14 cellular contexts compared by ENCODE assay signal in the genomic region with DNA sequence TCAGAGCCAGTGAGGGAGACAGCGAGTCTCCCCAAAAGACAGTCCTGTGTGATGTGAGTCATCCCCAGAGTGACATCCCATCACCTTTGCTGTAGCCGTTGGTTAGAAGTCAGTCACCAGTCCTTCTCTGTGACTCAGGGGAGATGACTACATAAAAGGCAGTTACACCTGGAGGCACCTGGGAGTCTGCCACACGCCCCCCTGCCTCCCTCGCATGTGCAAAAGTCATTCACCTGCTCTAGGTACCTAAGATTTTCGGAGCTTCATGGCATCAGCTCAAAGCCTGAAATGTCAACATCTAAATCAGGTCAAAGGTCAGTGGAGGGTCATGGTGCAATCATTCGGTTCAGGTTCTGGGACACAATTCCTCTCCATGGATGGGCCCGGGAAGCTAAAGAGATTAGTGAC. TPM values are rescaled to one million over a fixed set of nuclear protein-coding genes. Genes with fewer than 3 reads are reported as not detected.
DNase-seq lines count a peak whose midpoint lies in the region; ATAC-seq and TF ChIP-seq lines count a peak whose summit lies in the region.
"Had no signal": no experiment of that assay in that cellular context is flagged by ENCODE, and none has a peak within 500 bp of the region (broad histone marks: within the 10 kb centered on the region; RNA-seq: fewer than 3 reads in every experiment).

No MANE protein-coding gene starts in this region.

- intact Hi-C loops in activated CD8-positive, alpha-beta T cell treated with anti-CD3 and anti-CD28 coated beads for 36 hours (cut with micrococcal nuclease), result no loop called here

- no peak for TF ChIP-seq CTCF in activated CD8-positive, alpha-beta T cell treated with anti-CD3 and anti-CD28 coated beads for 36 hours (IDR thresholded peaks at IDR 0.05)

- H3K4me3 Mint-ChIP-seq in activated CD8-positive, alpha-beta T cell treated with anti-CD3 and anti-CD28 coated beads for 36 hours, result no peak overlapping the region
- H3K4me3 Mint-ChIP-seq in immature natural killer cell, result peak overlapping the region in 4 of 5 donors; percentile 79 to 89 (median 82)
- H3K4me3 Mint-ChIP-seq in stimulated activated naive CD8-positive, alpha-beta T cell treated with anti-CD3 and anti-CD28 coated beads, Interleukin-15, Interleukin-2, amounts not matched to agents 100 ng/mL and 50 ng/mL, for 24 hours, result peak overlapping the region; percentile 69

- H3K27ac Mint-ChIP-seq in activated CD8-positive, alpha-beta T cell treated with anti-CD3 and anti-CD28 coated beads for 36 hours, result no peak overlapping the region
- H3K27ac Mint-ChIP-seq in immature natural killer cell, result peak overlapping the region; percentile 89 to 94 (median 93)
- no peak overlapping the region for H3K27ac Mint-ChIP-seq in stimulated activated naive CD8-positive, alpha-beta T cell treated with anti-CD3 and anti-CD28 coated beads, Interleukin-15, Interleukin-2, amounts not matched to agents 100 ng/mL and 50 ng/mL, for 24 hours

- DNase-seq in activated T-cell treated with anti-CD3 and anti-CD28 coated beads for 4 hours (peak; percentile 43), immature natural killer cell (no peak), A172 (ENCODE audit: low spot score) (no peak), EL (no peak), globus pallidus (ENCODE audit: low spot score) (no peak)
- no peak for DNase-seq in activated T-cell treated with anti-CD3 and anti-CD28 coated beads, Interleukin-2, amount 50 U/mL, for 1 hour
- peak; percentile 65 for DNase-seq in activated CD8-positive, alpha-beta T cell treated with anti-CD3 and anti-CD28 coated beads for 36 hours
- DNase-seq: NCI-H1694 treated with DMSO at 0.1 percent for 48 hours, psoas muscle, transverse colon had no signal

- peaks cover 35% of the 10 kb centered on the region for H3K4me1 Mint-ChIP-seq in activated CD8-positive, alpha-beta T cell treated with anti-CD3 and anti-CD28 coated beads for 36 hours (ENCODE audit: low read depth)
- peaks cover 47 to 48% of the 10 kb centered on the region in 2 donors for H3K4me1 Mint-ChIP-seq in immature natural killer cell
- peaks cover 55% of the 10 kb centered on the region for H3K4me1 Mint-ChIP-seq in stimulated activated naive CD8-positive, alpha-beta T cell treated with anti-CD3 and anti-CD28 coated beads, Interleukin-15, Interleukin-2, amounts not matched to agents 100 ng/mL and 50 ng/mL, for 24 hours (ENCODE audit: low read depth)

- H3K27me3 Mint-ChIP-seq in activated CD8-positive, alpha-beta T cell treated with anti-CD3 and anti-CD28 coated beads for 36 hours, result peaks cover 9% of the 10 kb centered on the region
- H3K27me3 Mint-ChIP-seq in immature natural killer cell (ENCODE audit: low read depth in 3 of 3), result peaks cover 15 to 18% (median 17%) of the 10 kb centered on the region in 3 donors
- peaks cover 20% of the 10 kb centered on the region for H3K27me3 Mint-ChIP-seq in stimulated activated naive CD8-positive, alpha-beta T cell treated with anti-CD3 and anti-CD28 coated beads, Interleukin-15, Interleukin-2, amounts not matched to agents 100 ng/mL and 50 ng/mL, for 24 hours

- CTCF ChIA-PET in activated CD8-positive, alpha-beta T cell treated with anti-CD3 and anti-CD28 coated beads for 36 hours (lab: Charles Lee), result interaction anchor here (2.4 kb wide), 1 partner anchor 18 kb away, joined by 8 read pairs; no protein-coding TSS in a partner anchor

- peaks cover 6% of the 10 kb centered on the region for H3K9me3 Mint-ChIP-seq in activated CD8-positive, alpha-beta T cell treated with anti-CD3 and anti-CD28 coated beads for 36 hours
- H3K9me3 Mint-ChIP-seq in immature natural killer cell, result no peaks in the 10 kb centered on the region
- no peaks in the 10 kb centered on the region for H3K9me3 Mint-ChIP-seq in stimulated activated naive CD8-positive, alpha-beta T cell treated with anti-CD3 and anti-CD28 coated beads, Interleukin-15, Interleukin-2, amounts not matched to agents 100 ng/mL and 50 ng/mL, for 24 hours

- POLR2A ChIA-PET in activated CD8-positive, alpha-beta T cell treated with anti-CD3 and anti-CD28 coated beads for 36 hours (lab: Charles Lee), result interaction anchor here (1.3 to 1.9 kb wide), 2 partner anchors 159 to 160 kb away, joined by 3 to 5 read pairs; no protein-coding TSS in a partner anchor

- H3K36me3 Mint-ChIP-seq in activated CD8-positive, alpha-beta T cell treated with anti-CD3 and anti-CD28 coated beads for 36 hours (ENCODE audit: low read depth), result no peaks in the 10 kb centered on the region
- no peaks in the 10 kb centered on the region for H3K36me3 Mint-ChIP-seq in immature natural killer cell
- H3K36me3 Mint-ChIP-seq in stimulated activated naive CD8-positive, alpha-beta T cell treated with anti-CD3 and anti-CD28 coated beads, Interleukin-15, Interleukin-2, amounts not matched to agents 100 ng/mL and 50 ng/mL, for 24 hours (ENCODE audit: low read depth), result no peaks in the 10 kb centered on the region

- ATAC-seq in activated CD8-positive, alpha-beta T cell treated with anti-CD3 and anti-CD28 coated beads for 36 hours, result peak; percentile 75
- ATAC-seq: psoas muscle, SK-N-SH treated with all-trans-retinoic acid at 6 μM for 48 hours had no signal

RNA-seq across cellular contexts. Expression of a gene that starts 50.3 kb away (rescaled TPM):
- under 1 TPM; 0.23 to 0.27 TPM for total RNA-seq in activated CD8-positive, alpha-beta T cell treated with anti-CD3 and anti-CD28 coated beads for 36 hours
- polyA plus RNA-seq in immature natural killer cell, result not detected
- total RNA-seq in A172 (2014; rRNA removed; shearing (Covaris generic)), result 0.14 and 0.24 TPM in 2 replicates
- total RNA-seq: ascending aorta, HT-29, psoas muscle, transverse colon had no signal

Comparison
In these comparisons a context has a peak if more than half of its experiments do, and no peak if none do; other contexts are left out.
1. DNase-seq: peak in activated T-cell treated with anti-CD3 and anti-CD28 coated beads for 4 hours (single experiment) and activated CD8-positive, alpha-beta T cell treated with anti-CD3 and anti-CD28 coated beads for 36 hours (single experiment); none in activated T-cell treated with anti-CD3 and anti-CD28 coated beads, Interleukin-2, amount 50 U/mL, for 1 hour (single experiment), immature natural killer cell (0 of 3), A172 (single experiment), EL (single experiment) and globus pallidus (single experiment).
2. H3K27ac Mint-ChIP-seq: peak in immature natural killer cell (6 of 6); none in activated CD8-positive, alpha-beta T cell treated with anti-CD3 and anti-CD28 coated beads for 36 hours (single experiment) and stimulated activated naive CD8-positive, alpha-beta T cell treated with anti-CD3 and anti-CD28 coated beads, Interleukin-15, Interleukin-2, amounts not matched to agents 100 ng/mL and 50 ng/mL, for 24 hours (single experiment).